15 cellular contexts compared by ENCODE assay signal in genomic region chr15:29835301-29835700, GRCh38. TPM values are rescaled to one million over a fixed set of nuclear protein-coding genes. Genes with fewer than 3 reads are reported as not detected.
DNase-seq lines count a peak whose midpoint lies in the region; ATAC-seq, FAIRE-seq and TF ChIP-seq lines count a peak whose summit lies in the region.
"Had no signal": no experiment of that assay in that cellular context is flagged by ENCODE, and none has a peak within 500 bp of the region (broad histone marks: within the 10 kb centered on the region; RNA-seq: fewer than 3 reads in every experiment).

No MANE protein-coding gene starts in this region.

- TF ChIP-seq CTCF in right lobe of liver (IDR thresholded peaks at IDR 0.05): no peak

- no peak overlapping the region for H3K4ac ChIP-seq in trophoblast cell (ENCODE audit: low read depth, low read length)

- H3K4me1 ChIP-seq in adipocyte (ENCODE audit: control insufficient read depth, insufficient read depth, low read length) (peaks cover 11% of the 10 kb centered on the region), right lobe of liver (peaks cover 0 to 4% (median under 1%) of the 10 kb centered on the region in 4 donors), trophoblast cell (ENCODE audit: control insufficient read depth in 1 of 2, insufficient read depth in 2 of 2, low read length in 2 of 2) (peaks cover 2% of the 10 kb centered on the region in 2 experiments)

- H3K9ac ChIP-seq in adipocyte (ENCODE audit: low read length): no peak overlapping the region
- no peak overlapping the region for H3K9ac ChIP-seq in trophoblast cell (ENCODE audit: low read length)

- H3K4me2 ChIP-seq in trophoblast cell (ENCODE audit: low read length): no peak overlapping the region
- H3K4me2 ChIP-seq: hepatocyte had no signal

- no peaks in the 10 kb centered on the region for H3K9me3 ChIP-seq in adipocyte (ENCODE audit: control insufficient read depth, low read length)
- no peaks in the 10 kb centered on the region for H3K9me3 ChIP-seq in right lobe of liver
- no peaks in the 10 kb centered on the region for H3K9me3 ChIP-seq in trophoblast cell (ENCODE audit: insufficient read depth, low read depth, low read length)

- no peak overlapping the region for H2BK120ac ChIP-seq in trophoblast cell (ENCODE audit: insufficient read depth, low read length, poor library complexity)

- H3K4me3 ChIP-seq in adipocyte (ENCODE audit: low read length): no peak overlapping the region
- no peak overlapping the region for H3K4me3 ChIP-seq in right lobe of liver
- no peak overlapping the region for H3K4me3 ChIP-seq in trophoblast cell (ENCODE audit: low read depth, low read length)
- H3K4me3 ChIP-seq: hepatocyte had no signal

- no peak for FAIRE-seq in urothelium cell line (lab: Jason Lieb, UNC)

- H3K27ac ChIP-seq in right lobe of liver (no peak overlapping the region), trophoblast cell (ENCODE audit: low read depth, low read length) (no peak overlapping the region)
- H3K27ac ChIP-seq: hepatocyte had no signal

- H4K12ac ChIP-seq in trophoblast cell (ENCODE audit: low read depth, low read length): no peak overlapping the region

- no peaks in the 10 kb centered on the region for H3K79me2 ChIP-seq in trophoblast cell (ENCODE audit: control insufficient read depth, insufficient read depth, low read length, poor library complexity)
- H3K79me2 ChIP-seq: hepatocyte had no signal

- H4K8ac ChIP-seq in trophoblast cell (ENCODE audit: low read depth, low read length): no peak overlapping the region

- no peak overlapping the region for H3K14ac ChIP-seq in trophoblast cell (ENCODE audit: low read length)

- no peak overlapping the region for H2AFZ ChIP-seq in trophoblast cell (ENCODE audit: insufficient read depth, low read length, poor library complexity)
- H2AFZ ChIP-seq: hepatocyte had no signal

- H2BK5ac ChIP-seq in trophoblast cell (ENCODE audit: low read depth, low read length, poor library complexity): no peak overlapping the region

- 56% methylated on average over 4 of the region's 4 CpGs for WGBS in right lobe of liver (ENCODE audit: insufficient coverage, low coverage, low lambda C conversion rate, missing lambda C conversion rate)
- WGBS in trophoblast cell (ENCODE audit: extremely low coverage, insufficient coverage, insufficient read length): no CpG with 5 or more reads among the region's 4 CpGs

- no peaks in the 10 kb centered on the region for H3K27me3 ChIP-seq in adipocyte (replicated peaks; ENCODE audit: control insufficient read depth, insufficient read depth, low read length)
- H3K27me3 ChIP-seq in right lobe of liver: no peaks in the 10 kb centered on the region
- H3K27me3 ChIP-seq in trophoblast cell (ENCODE audit: insufficient read depth, low read length): no peaks in the 10 kb centered on the region
- H3K27me3 ChIP-seq: hepatocyte had no signal

- no peak overlapping the region for H3K23ac ChIP-seq in trophoblast cell (ENCODE audit: low read length)

- no peak for TF ChIP-seq POLR2A in right lobe of liver (IDR thresholded peaks at IDR 0.05)

- no peaks in the 10 kb centered on the region for H3K36me3 ChIP-seq in adipocyte (ENCODE audit: control insufficient read depth, insufficient read depth, low read length, severe bottlenecking)
- no peaks in the 10 kb centered on the region for H3K36me3 ChIP-seq in right lobe of liver
- H3K36me3 ChIP-seq in trophoblast cell (ENCODE audit: control insufficient read depth in 1 of 2, insufficient read depth in 2 of 2, low read length in 2 of 2): no peaks in the 10 kb centered on the region

- H3K18ac ChIP-seq in trophoblast cell (ENCODE audit: low read length): no peak overlapping the region

- no peak overlapping the region for H2BK12ac ChIP-seq in trophoblast cell (ENCODE audit: low read length)

- no peak overlapping the region for H4K91ac ChIP-seq in trophoblast cell (ENCODE audit: low read depth, low read length)

- ATAC-seq in right lobe of liver: peak; percentile 42 to 78 (median 52)
- ATAC-seq: stimulated activated memory B cell treated with anti-CD40 and anti-IgM and Interleukin-4, amounts not matched to agents 10 μg/mL and 1 μg/mL and 100 μg/mL, for 72 hours had no signal

- intact Hi-C loops in right lobe of liver (cut with DNase I): no loop called here

- peak; percentile 30 for DNase-seq in AG20443 (ENCODE audit: low spot score)
- peak; percentile 69 for DNase-seq in adipocyte (ENCODE audit: low read depth)
- DNase-seq in fibroblast of gingiva (ENCODE audit: low read depth): peak; percentile 33
- no peak for DNase-seq in right lobe of liver
- DNase-seq in urothelium cell line (ENCODE audit: low spot score): no peak
- DNase-seq in T-helper 1 cell: no peak
- DNase-seq in trophoblast cell: no peak
- no peak for DNase-seq in stimulated activated naive CD4-positive, alpha-beta T cell (lab: John Stamatoyannopoulos, UW)
- DNase-seq: kidney glomerular epithelial cell, NCI-H524 treated with DMSO at 0.1 percent for 48 hours, SW 1271 had no signal

- no peaks in the 10 kb centered on the region for H3K79me1 ChIP-seq in trophoblast cell (ENCODE audit: low read length)

- H2AK5ac ChIP-seq in trophoblast cell (ENCODE audit: low read length): no peak overlapping the region

RNA-seq across cellular contexts. Expression of gene TJP1, which starts 13.0 kb away (rescaled TPM):
- total RNA-seq in right lobe of liver: 10 to 100 TPM; 22.5 to 57.3 (median 35.9) TPM
- polyA plus RNA-seq in trophoblast cell (2013): 85.2 and 88.6 TPM in 2 replicates
- total RNA-seq: activated T-helper 1 cell treated with anti-CD3 and anti-CD28 coated beads, Interleukin-12 subunit alpha, Interleukin-12 subunit beta, Interleukin-2, Interleukin-4 antibody, amounts not matched to agents 30 ng/mL and 10 ng/mL and 1 ng/mL, durations not matched to agents 14 hours and 24 hours and 36 hours had no signal
- polyA plus RNA-seq: IgD-negative memory B cell had no signal

Comparison
In these comparisons a context has a peak if more than half of its experiments do, and no peak if none do; other contexts are left out.
1. DNase-seq: peak in AG20443 (single experiment), adipocyte (single experiment) and fibroblast of gingiva (single experiment); none in right lobe of liver (0 of 3), urothelium cell line (single experiment), T-helper 1 cell (0 of 5), trophoblast cell (0 of 2) and stimulated activated naive CD4-positive, alpha-beta T cell (0 of 6).